Comparison of ENCODE assay signal across 12 cellular contexts in the genomic region with DNA sequence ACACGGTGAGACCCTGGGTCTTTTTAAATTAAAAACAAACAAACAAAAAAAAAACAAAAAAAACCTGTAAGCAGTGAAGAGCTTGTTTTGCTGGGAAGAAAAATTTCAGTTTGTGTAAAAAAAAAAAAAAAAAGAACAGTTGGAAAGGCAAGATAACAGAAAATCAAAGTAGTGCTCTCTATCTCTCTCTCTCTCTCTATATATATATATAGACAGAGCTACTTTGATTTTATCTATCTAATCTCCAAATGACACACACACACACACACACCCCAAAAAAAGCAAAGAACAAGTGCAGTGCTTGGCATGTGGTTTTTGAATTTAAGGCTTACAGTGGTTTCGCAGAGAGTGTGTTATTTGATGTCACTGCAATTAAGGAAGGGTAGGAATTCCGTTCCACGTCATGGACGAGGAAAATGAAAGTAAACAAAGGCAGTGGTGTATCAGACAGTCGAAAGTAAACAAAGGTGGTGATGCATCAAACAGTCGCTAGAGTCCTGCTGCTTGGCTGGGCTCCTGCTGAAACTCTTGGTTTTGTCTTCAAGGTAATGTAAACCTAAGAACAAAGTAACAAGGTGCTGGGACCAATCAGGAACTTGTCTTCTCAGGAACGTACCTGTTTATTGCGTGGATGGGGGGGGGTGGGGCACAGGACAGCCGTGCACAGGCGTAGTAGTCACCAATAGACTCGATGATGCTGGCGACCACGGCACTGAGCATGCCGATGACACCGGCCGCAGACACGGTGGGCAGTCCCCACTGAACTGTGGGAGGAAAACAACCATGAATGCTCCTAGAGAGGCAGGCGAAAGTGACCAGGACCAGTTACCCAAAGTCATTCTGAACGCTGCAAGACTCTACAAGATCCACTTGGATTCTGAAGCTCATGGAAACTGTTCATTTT. TPM values are rescaled to one million over a fixed set of nuclear protein-coding genes. Genes with fewer than 3 reads are reported as not detected.
A peak's percentile ranks its signal among the peaks of the same experiment; 100 is the strongest.
DNase-seq lines count a peak whose midpoint lies in the region; ATAC-seq, FAIRE-seq and TF ChIP-seq lines count a peak whose summit lies in the region.
"Had no signal": no experiment of that assay in that cellular context is flagged by ENCODE, and none has a peak within 500 bp of the region (broad histone marks: within the 10 kb centered on the region; RNA-seq: fewer than 3 reads in every experiment).

No MANE protein-coding gene starts in this region.

- no peak for ATAC-seq in activated CD8-positive, alpha-beta memory T cell treated with anti-CD3 and anti-CD28 coated beads, Interleukin-2, amount 10 ng/mL, durations not matched to agents 7 days and 5 days
- ATAC-seq in HG03354 (IDR thresholded peaks at IDR 0.05; ENCODE audit: poor library complexity, severe bottlenecking, unreplicated experiment), result no peak

- FAIRE-seq in small intestine (lab: Jason Lieb, UNC), result no peak

- H3K4me1 ChIP-seq in small intestine (ENCODE audit: control insufficient read depth in 2 of 2, insufficient read depth in 1 of 2, low read depth in 1 of 2, low read length in 1 of 2) (peaks cover 0 to 3% of the 10 kb centered on the region in 2 donors), osteoblast (ENCODE audit: insufficient read depth, low read length) (no peaks in the 10 kb centered on the region)

- peaks cover 8% of the 10 kb centered on the region for H3K36me3 Mint-ChIP-seq in activated CD8-positive, alpha-beta memory T cell treated with anti-CD3 and anti-CD28 coated beads, Interleukin-2, amount 10 ng/mL, durations not matched to agents 7 days and 5 days
- peaks cover 8% of the 10 kb centered on the region for H3K36me3 Mint-ChIP-seq in glutamatergic neuron (ENCODE audit: unreplicated experiment)

- WGBS in small intestine, 3 donors, result 59 to 64% (median 64%) methylated on average over 20 of the region's 20 CpGs

- no peak overlapping the region for H3K27ac Mint-ChIP-seq in activated CD8-positive, alpha-beta memory T cell treated with anti-CD3 and anti-CD28 coated beads, Interleukin-2, amount 10 ng/mL, durations not matched to agents 7 days and 5 days
- no peak overlapping the region for H3K27ac Mint-ChIP-seq in glutamatergic neuron (ENCODE audit: unreplicated experiment)
- H3K27ac Mint-ChIP-seq: stimulated activated naive CD8-positive, alpha-beta T cell treated with anti-CD3 and anti-CD28 coated beads, Interleukin-15, Interleukin-2, amounts not matched to agents 100 ng/mL and 50 ng/mL, for 24 hours had no signal

- H4K20me1 ChIP-seq in osteoblast (ENCODE audit: insufficient read depth, low read length), result no peaks in the 10 kb centered on the region

- DNase-seq in activated CD8-positive, alpha-beta memory T cell treated with anti-CD3 and anti-CD28 coated beads for 24 hours, result peak; percentile 30
- DNase-seq in activated CD8-positive, alpha-beta memory T cell treated with anti-CD3 and anti-CD28 coated beads, Interleukin-2, amount 10 ng/mL, durations not matched to agents 7 days and 5 days, result no peak
- DNase-seq in NCI-H69 (lab: John Stamatoyannopoulos, UW), result peak; percentile 86
- peak; percentile 31 to 36 for DNase-seq in dermis microvascular lymphatic vessel endothelial cell (ENCODE audit: low read depth in 2 of 2)
- DNase-seq in small intestine, result peak; percentile 68
- DNase-seq in glutamatergic neuron, result no peak
- no peak for DNase-seq in osteoblast (ENCODE audit: insufficient read length, low spot score, missing footprints)
- DNase-seq: AML-193, caudate nucleus, Kasumi-1 had no signal

- H2AFZ ChIP-seq in osteoblast (ENCODE audit: low read length), result no peak overlapping the region

- no peaks in the 10 kb centered on the region for H3K79me2 ChIP-seq in osteoblast (ENCODE audit: insufficient read depth, low read length)

- H3K36me3 ChIP-seq in small intestine (ENCODE audit: control insufficient read depth in 2 of 2, insufficient read depth in 2 of 2, low read length in 2 of 2), result peaks cover 0 to 15% of the 10 kb centered on the region in 2 donors
- H3K36me3 ChIP-seq in osteoblast (ENCODE audit: insufficient read depth, low read length), result peaks cover 16% of the 10 kb centered on the region

- no peaks in the 10 kb centered on the region for H3K27me3 Mint-ChIP-seq in activated CD8-positive, alpha-beta memory T cell treated with anti-CD3 and anti-CD28 coated beads, Interleukin-2, amount 10 ng/mL, durations not matched to agents 7 days and 5 days
- H3K27me3 Mint-ChIP-seq in glutamatergic neuron (ENCODE audit: unreplicated experiment), result peaks cover 9% of the 10 kb centered on the region
- H3K27me3 Mint-ChIP-seq: stimulated activated naive CD8-positive, alpha-beta T cell treated with anti-CD3 and anti-CD28 coated beads, Interleukin-15, Interleukin-2, amounts not matched to agents 100 ng/mL and 50 ng/mL, for 24 hours had no signal

- CTCF ChIA-PET in activated CD8-positive, alpha-beta memory T cell treated with anti-CD3 and anti-CD28 coated beads, Interleukin-2, amount 10 ng/mL, durations not matched to agents 7 days and 5 days (lab: Charles Lee), result interaction anchor here (1.1 to 1.4 kb wide), 3 partner anchors 11 to 80 kb away, joined by 3 to 6 read pairs (median 4); no protein-coding TSS in a partner anchor

- TF ChIP-seq CTCF in glutamatergic neuron (IDR thresholded peaks at IDR 0.05; ENCODE audit: partially characterized antibody, unreplicated experiment) (no peak), osteoblast (IDR thresholded peaks at IDR 0.05; ENCODE audit: extremely low read depth, low read depth, low read length) (no peak)

- no peaks in the 10 kb centered on the region for H3K9me3 ChIP-seq in small intestine (ENCODE audit: control insufficient read depth, low read depth)
- no peaks in the 10 kb centered on the region for H3K9me3 ChIP-seq in osteoblast (ENCODE audit: low read depth, low read length)

- H3K4me2 ChIP-seq in osteoblast (ENCODE audit: insufficient read depth, low read length), result no peak overlapping the region

- H3K4me3 Mint-ChIP-seq in activated CD8-positive, alpha-beta memory T cell treated with anti-CD3 and anti-CD28 coated beads, Interleukin-2, amount 10 ng/mL, durations not matched to agents 7 days and 5 days, result no peak overlapping the region
- no peak overlapping the region for H3K4me3 Mint-ChIP-seq in glutamatergic neuron (ENCODE audit: unreplicated experiment)
- H3K4me3 Mint-ChIP-seq: stimulated activated naive CD8-positive, alpha-beta T cell treated with anti-CD3 and anti-CD28 coated beads, Interleukin-15, Interleukin-2, amounts not matched to agents 100 ng/mL and 50 ng/mL, for 24 hours had no signal

- no peaks in the 10 kb centered on the region for H3K9me3 Mint-ChIP-seq in activated CD8-positive, alpha-beta memory T cell treated with anti-CD3 and anti-CD28 coated beads, Interleukin-2, amount 10 ng/mL, durations not matched to agents 7 days and 5 days (ENCODE audit: low read depth)
- H3K9me3 Mint-ChIP-seq in glutamatergic neuron (ENCODE audit: unreplicated experiment), result no peaks in the 10 kb centered on the region
- H3K9me3 Mint-ChIP-seq: stimulated activated naive CD8-positive, alpha-beta T cell treated with anti-CD3 and anti-CD28 coated beads, Interleukin-15, Interleukin-2, amounts not matched to agents 100 ng/mL and 50 ng/mL, for 24 hours had no signal

- H3K27me3 ChIP-seq in small intestine (ENCODE audit: control insufficient read depth in 2 of 2, insufficient read depth in 2 of 2, low read length in 2 of 2), result no peaks in the 10 kb centered on the region
- no peaks in the 10 kb centered on the region for H3K27me3 ChIP-seq in osteoblast (ENCODE audit: insufficient read depth, low read length)

- H3K4me3 ChIP-seq in small intestine (ENCODE audit: low read depth in 1 of 2, low read length in 2 of 2), result no peak overlapping the region
- H3K4me3 ChIP-seq in osteoblast (ENCODE audit: insufficient read depth, low read length), result no peak overlapping the region

- H3K27ac ChIP-seq in small intestine (ENCODE audit: low read depth in 1 of 2, low read length in 1 of 2) (no peak overlapping the region), osteoblast (ENCODE audit: low read depth, low read length) (no peak overlapping the region)

- H3K4me1 Mint-ChIP-seq in activated CD8-positive, alpha-beta memory T cell treated with anti-CD3 and anti-CD28 coated beads, Interleukin-2, amount 10 ng/mL, durations not matched to agents 7 days and 5 days, result peaks cover 2% of the 10 kb centered on the region
- peaks cover 19% of the 10 kb centered on the region for H3K4me1 Mint-ChIP-seq in glutamatergic neuron (ENCODE audit: low read depth, unreplicated experiment)

RNA-seq across cellular contexts. Expression of a gene that starts 46.1 kb away (rescaled TPM):
- total RNA-seq in activated CD8-positive, alpha-beta memory T cell treated with anti-CD3 and anti-CD28 coated beads, Interleukin-2, amount 10 ng/mL, durations not matched to agents 7 days and 5 days, result 10 to 100 TPM; 43.2 to 46.7 TPM
- total RNA-seq in dermis microvascular lymphatic vessel endothelial cell (111 and 115 TPM in 2 replicates), glutamatergic neuron (ENCODE audit: unreplicated experiment) (62.8 TPM), osteoblast (1.8 TPM in 2 replicates)
- polyA plus RNA-seq in small intestine, result 1 to 10 TPM in 2 of 3 donors, under 1 TPM in 1; 0.67 to 4.6 (median 3.0) TPM

Comparison
In these comparisons a context has a peak if more than half of its experiments do, and no peak if none do; other contexts are left out.
1. DNase-seq: peak in activated CD8-positive, alpha-beta memory T cell treated with anti-CD3 and anti-CD28 coated beads for 24 hours (single experiment), NCI-H69 (single experiment), dermis microvascular lymphatic vessel endothelial cell (2 of 2) and small intestine (single experiment); none in activated CD8-positive, alpha-beta memory T cell treated with anti-CD3 and anti-CD28 coated beads, Interleukin-2, amount 10 ng/mL, durations not matched to agents 7 days and 5 days (single experiment), glutamatergic neuron (single experiment) and osteoblast (single experiment).
2. RNA of a gene that starts 46.1 kb away (total RNA-seq): 111 to 115 TPM in dermis microvascular lymphatic vessel endothelial cell, 62.8 TPM in glutamatergic neuron (single experiment) and 43.2 to 46.7 TPM in activated CD8-positive, alpha-beta memory T cell treated with anti-CD3 and anti-CD28 coated beads, Interleukin-2, amount 10 ng/mL, durations not matched to agents 7 days and 5 days; 1.8 TPM in osteoblast; every median in the first group is over 10 times any median in the second.